ENCODE assay signal across 9 cellular contexts in the genomic region with DNA sequence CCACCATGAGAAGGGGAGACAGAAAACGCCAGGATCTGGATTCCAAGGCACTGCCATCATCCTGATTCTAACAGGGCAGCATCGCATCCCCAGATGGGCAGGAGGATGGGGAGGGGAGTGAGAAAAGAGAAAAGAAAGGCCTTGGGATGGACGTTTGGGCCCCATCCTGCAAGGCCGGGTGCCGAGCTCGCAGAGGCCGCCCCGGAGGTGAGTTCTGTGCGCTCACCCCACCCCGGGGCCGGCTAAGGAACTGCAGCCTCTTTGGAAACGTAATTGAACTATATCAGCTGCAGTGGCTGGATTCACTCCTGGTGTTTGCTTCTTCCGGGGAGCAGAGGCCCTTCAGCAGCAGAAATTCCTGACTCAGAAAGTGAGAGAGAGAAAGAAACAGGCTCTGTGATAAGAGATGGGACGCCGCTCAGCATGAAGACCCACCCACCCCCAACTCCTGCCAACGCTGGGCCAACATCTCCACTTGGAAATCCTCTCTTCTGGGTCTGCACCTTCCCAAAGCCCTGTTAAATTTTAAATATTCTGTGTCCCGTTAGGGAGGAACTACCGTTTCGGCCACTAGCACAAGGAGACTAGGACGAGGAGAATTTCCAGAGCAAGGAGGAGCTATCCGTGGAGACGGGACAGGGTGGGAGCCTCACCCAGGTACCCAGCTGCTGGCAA. TPM values are rescaled to one million over a fixed set of nuclear protein-coding genes. Genes with fewer than 3 reads are reported as not detected.
A peak's percentile ranks its signal among the peaks of the same experiment; 100 is the strongest.
DNase-seq lines count a peak whose midpoint lies in the region; ATAC-seq and TF ChIP-seq lines count a peak whose summit lies in the region.
"Had no signal": no experiment of that assay in that cellular context is flagged by ENCODE, and none has a peak within 500 bp of the region (broad histone marks: within the 10 kb centered on the region; RNA-seq: fewer than 3 reads in every experiment).

No MANE protein-coding gene starts in this region.

- no peaks in the 10 kb centered on the region for H3K36me3 Mint-ChIP-seq in activated CD8-positive, alpha-beta T cell treated with anti-CD3 and anti-CD28 coated beads, Interleukin-2, amount 10 ng/mL, durations not matched to agents 7 days and 5 days (ENCODE audit: low read depth)
- no peaks in the 10 kb centered on the region for H3K36me3 Mint-ChIP-seq in naive B cell
- H3K36me3 Mint-ChIP-seq in stimulated activated naive B cell treated with anti-CD40 and anti-IgM and Interleukin-4, amounts not matched to agents 10 μg/mL and 1 μg/mL and 100 μg/mL, for 72 hours, result peaks cover 4 to 6% of the 10 kb centered on the region in 2 donors

- H3K4me1 Mint-ChIP-seq in activated CD8-positive, alpha-beta T cell treated with anti-CD3 and anti-CD28 coated beads, Interleukin-2, amount 10 ng/mL, durations not matched to agents 7 days and 5 days (ENCODE audit: low read depth), result no peaks in the 10 kb centered on the region
- peaks cover 11 to 26% (median 13%) of the 10 kb centered on the region in 3 donors for H3K4me1 Mint-ChIP-seq in naive B cell
- H3K4me1 Mint-ChIP-seq in stimulated activated naive B cell treated with anti-CD40 and anti-IgM and Interleukin-4, amounts not matched to agents 10 μg/mL and 1 μg/mL and 100 μg/mL, for 72 hours, result peaks cover 41 to 58% of the 10 kb centered on the region in 2 donors

- peak; percentile 83 for TF ChIP-seq CTCF in epithelial cell of esophagus (IDR thresholded peaks at IDR 0.05; ENCODE audit: insufficient read depth, low read depth, low read length, missing control alignments)

- CTCF ChIA-PET in activated CD8-positive, alpha-beta T cell treated with anti-CD3 and anti-CD28 coated beads, Interleukin-2, amount 10 ng/mL, durations not matched to agents 7 days and 5 days (lab: Charles Lee), result interaction anchor here (0.7 to 5.3 kb wide), 21 partner anchors 9 to 598 kb away, joined by 3 to 91 read pairs (median 4); partner anchors contain the start of gene SSTR2

- POLR2A ChIA-PET in activated CD8-positive, alpha-beta T cell treated with anti-CD3 and anti-CD28 coated beads, Interleukin-2, amount 10 ng/mL, durations not matched to agents 7 days and 5 days (lab: Charles Lee), result no interaction called here

- peaks cover 20% of the 10 kb centered on the region for H3K27me3 Mint-ChIP-seq in activated CD8-positive, alpha-beta T cell treated with anti-CD3 and anti-CD28 coated beads, Interleukin-2, amount 10 ng/mL, durations not matched to agents 7 days and 5 days (ENCODE audit: low read depth)
- H3K27me3 Mint-ChIP-seq in naive B cell, result peaks cover 16 to 37% (median 28%) of the 10 kb centered on the region in 3 donors
- peaks cover 24 to 31% of the 10 kb centered on the region in 2 donors for H3K27me3 Mint-ChIP-seq in stimulated activated naive B cell treated with anti-CD40 and anti-IgM and Interleukin-4, amounts not matched to agents 10 μg/mL and 1 μg/mL and 100 μg/mL, for 72 hours

- no peak overlapping the region for H3K4me3 ChIP-seq in epithelial cell of esophagus (ENCODE audit: low read length)

- DNase-seq in C1 segment of cervical spinal cord (lab: John Stamatoyannopoulos, UW) (peak in 12 of 14 donors; percentile 12 to 70 (median 40)), NCI-H774 (lab: John Stamatoyannopoulos, UW) (peak; percentile 82), epithelial cell of esophagus (ENCODE audit: low read depth) (peak; percentile 64), naive B cell (peak; percentile 32)
- peak; percentile 70 for DNase-seq in activated CD8-positive, alpha-beta T cell treated with anti-CD3 and anti-CD28 coated beads, Interleukin-2, amount 10 ng/mL, durations not matched to agents 7 days and 5 days
- peak; percentile 40 for DNase-seq in stimulated activated naive B cell treated with anti-CD40 and anti-IgM and Interleukin-4, amounts not matched to agents 10 μg/mL and 1 μg/mL and 100 μg/mL, for 72 hours

- H3K4me3 Mint-ChIP-seq in activated CD8-positive, alpha-beta T cell treated with anti-CD3 and anti-CD28 coated beads, Interleukin-2, amount 10 ng/mL, durations not matched to agents 7 days and 5 days, result no peak overlapping the region
- H3K4me3 Mint-ChIP-seq in naive B cell, result no peak overlapping the region
- peak overlapping the region in 1 of 2 donors; percentile 18 for H3K4me3 Mint-ChIP-seq in stimulated activated naive B cell treated with anti-CD40 and anti-IgM and Interleukin-4, amounts not matched to agents 10 μg/mL and 1 μg/mL and 100 μg/mL, for 72 hours
- H3K4me3 Mint-ChIP-seq: T-helper 1 cell treated with Interleukin-12 subunit alpha and Interleukin-12 subunit beta and Interleukin-4 antibody, amounts not matched to agents 30 μg/mL and 1 μg/mL, for 36 hours had no signal

- ATAC-seq in GM19043 (IDR thresholded peaks at IDR 0.05; ENCODE audit: low read depth, unreplicated experiment), result peak; percentile 83
- peak; percentile 76 for ATAC-seq in HG03280 (IDR thresholded peaks at IDR 0.05; ENCODE audit: unreplicated experiment)
- peak; percentile 95 for ATAC-seq in activated CD8-positive, alpha-beta T cell treated with anti-CD3 and anti-CD28 coated beads, Interleukin-2, amount 10 ng/mL, durations not matched to agents 7 days and 5 days
- peak; percentile 53 to 63 for ATAC-seq in naive B cell (ENCODE audit: low read depth in 2 of 2)
- peak; percentile 43 to 56 for ATAC-seq in stimulated activated naive B cell treated with anti-CD40 and anti-IgM and Interleukin-4, amounts not matched to agents 10 μg/mL and 1 μg/mL and 100 μg/mL, for 72 hours (replicated peaks)

- H3K27ac Mint-ChIP-seq in activated CD8-positive, alpha-beta T cell treated with anti-CD3 and anti-CD28 coated beads, Interleukin-2, amount 10 ng/mL, durations not matched to agents 7 days and 5 days, result no peak overlapping the region
- peak overlapping the region in 1 of 6 donors; percentile 26 for H3K27ac Mint-ChIP-seq in naive B cell
- no peak overlapping the region for H3K27ac Mint-ChIP-seq in stimulated activated naive B cell treated with anti-CD40 and anti-IgM and Interleukin-4, amounts not matched to agents 10 μg/mL and 1 μg/mL and 100 μg/mL, for 72 hours
- H3K27ac Mint-ChIP-seq: T-helper 1 cell treated with Interleukin-12 subunit alpha and Interleukin-12 subunit beta and Interleukin-4 antibody, amounts not matched to agents 30 μg/mL and 1 μg/mL, for 36 hours had no signal

- no peaks in the 10 kb centered on the region for H3K9me3 Mint-ChIP-seq in activated CD8-positive, alpha-beta T cell treated with anti-CD3 and anti-CD28 coated beads, Interleukin-2, amount 10 ng/mL, durations not matched to agents 7 days and 5 days (ENCODE audit: insufficient read depth)
- peaks cover 0 to 3% (median 0%) of the 10 kb centered on the region in 7 donors for H3K9me3 Mint-ChIP-seq in naive B cell
- peaks cover 2 to 3% of the 10 kb centered on the region in 2 donors for H3K9me3 Mint-ChIP-seq in stimulated activated naive B cell treated with anti-CD40 and anti-IgM and Interleukin-4, amounts not matched to agents 10 μg/mL and 1 μg/mL and 100 μg/mL, for 72 hours
- H3K9me3 Mint-ChIP-seq: T-helper 1 cell treated with Interleukin-12 subunit alpha and Interleukin-12 subunit beta and Interleukin-4 antibody, amounts not matched to agents 30 μg/mL and 1 μg/mL, for 36 hours had no signal

RNA-seq across cellular contexts. Expression of gene SSTR2, which starts 8.5 kb away (rescaled TPM):
- not detected for total RNA-seq in activated CD8-positive, alpha-beta T cell treated with anti-CD3 and anti-CD28 coated beads, Interleukin-2, amount 10 ng/mL, durations not matched to agents 7 days and 5 days
- under 1 TPM in 1 of 6 donors, not detected in 5; 0.08 TPM for polyA plus RNA-seq in naive B cell (ENCODE audit: low read depth in 6 of 6)

RNA-seq across cellular contexts. Expression of gene COG1, which starts 36.6 kb away (rescaled TPM):
- total RNA-seq in activated CD8-positive, alpha-beta T cell treated with anti-CD3 and anti-CD28 coated beads, Interleukin-2, amount 10 ng/mL, durations not matched to agents 7 days and 5 days, result 10 to 100 TPM; 25.2 to 30.5 TPM
- 10 to 100 TPM in 4 of 6 donors, 1 to 10 TPM in 2; 3.9 to 19.9 (median 14.9) TPM for polyA plus RNA-seq in naive B cell (ENCODE audit: low read depth in 6 of 6)

Comparison
In these comparisons a context has a peak if more than half of its experiments do, and no peak if none do; other contexts are left out.
1. DNase-seq: peak in every context shown above with its lines; median percentile 82 in NCI-H774; 70 in activated CD8-positive, alpha-beta T cell treated with anti-CD3 and anti-CD28 coated beads, Interleukin-2, amount 10 ng/mL, durations not matched to agents 7 days and 5 days; 64 in epithelial cell of esophagus; 40 in stimulated activated naive B cell treated with anti-CD40 and anti-IgM and Interleukin-4, amounts not matched to agents 10 μg/mL and 1 μg/mL and 100 μg/mL, for 72 hours; 40 in C1 segment of cervical spinal cord; 32 in naive B cell.